Comparison of ENCODE assay signal across 8 cellular contexts in the genomic region with DNA sequence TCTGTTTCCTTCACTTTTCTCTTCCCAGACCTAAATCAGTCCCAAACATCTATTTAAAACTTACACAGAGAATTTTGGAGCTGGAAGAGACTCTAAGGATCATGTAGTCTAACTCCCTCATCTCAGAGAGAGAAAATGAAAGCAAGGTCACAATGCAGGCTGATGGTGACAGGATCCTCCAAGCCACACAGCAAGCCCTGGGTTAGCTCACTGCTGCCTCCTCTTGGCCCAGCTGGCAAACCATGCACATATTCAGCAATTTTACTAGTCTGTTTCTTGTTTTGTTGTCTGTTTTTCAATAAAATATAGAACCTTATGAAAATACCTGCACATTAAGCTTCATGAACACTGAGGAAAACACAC. TPM values are rescaled to one million over a fixed set of nuclear protein-coding genes. Genes with fewer than 3 reads are reported as not detected.
A peak's percentile ranks its signal among the peaks of the same experiment; 100 is the strongest.
DNase-seq lines count a peak whose midpoint lies in the region; TF ChIP-seq lines count a peak whose summit lies in the region.

No MANE protein-coding gene starts in this region.

- DNase-seq in H7, result peak; percentile 39
- peak; percentile 91 for DNase-seq in NAMALWA (ENCODE audit: low spot score)
- DNase-seq in activated CD8-positive, alpha-beta memory T cell treated with anti-CD3 and anti-CD28 coated beads for 24 hours, result peak; percentile 91
- peak; percentile 30 for DNase-seq in fibroblast of pulmonary artery (ENCODE audit: low read depth)
- peak; percentile 71 to 82 for DNase-seq in stimulated activated CD4-positive, alpha-beta T cell treated with anti-CD3 and anti-CD28 coated beads, Interleukin-15, amount 100 ng/mL, for 48 hours (ENCODE audit: low read depth in 2 of 2)
- no peak for DNase-seq in caudate nucleus (lab: John Stamatoyannopoulos, UW)
- DNase-seq in NCI-H2196 treated with DMSO at 0.1 percent for 48 hours (lab: John Stamatoyannopoulos, UW; ENCODE audit: unreplicated experiment), result no peak

- H3K27me3 ChIP-seq in H7 (ENCODE audit: control insufficient read depth, insufficient read depth, low read length), result no peaks in the 10 kb centered on the region

- TF ChIP-seq CTCF in GM12874 (IDR thresholded peaks at IDR 0.05; ENCODE audit: insufficient read depth, low read depth, low read length) (peak; percentile 91), fibroblast of pulmonary artery (IDR thresholded peaks at IDR 0.05; ENCODE audit: low read length, missing control alignments) (peak; percentile 48)

- no peaks in the 10 kb centered on the region for H3K36me3 ChIP-seq in H7 (replicated peaks; ENCODE audit: control insufficient read depth, insufficient read depth, low read length)

- no peak overlapping the region for H3K27ac ChIP-seq in caudate nucleus (ENCODE audit: low read depth, low read length)

- no peak overlapping the region for H3K4me3 ChIP-seq in H7 (ENCODE audit: insufficient read depth, low read depth, low read length)
- no peak overlapping the region for H3K4me3 ChIP-seq in fibroblast of pulmonary artery (replicated peaks; ENCODE audit: low read depth, low read length)

RNA-seq across cellular contexts. Expression of a gene that starts 27.7 kb away (rescaled TPM):
- total RNA-seq in H7 (2014; rRNA removed; shearing (Covaris generic)), result 0.24 TPM in 1 of 2 replicates, not detected in the other

RNA-seq across cellular contexts. Expression of a gene that starts 29.2 kb away (rescaled TPM):
- total RNA-seq in H7 (2014; rRNA removed; shearing (Covaris generic)), result 0.24 TPM in 1 of 2 replicates, not detected in the other

RNA-seq across cellular contexts. Expression of a gene that starts 56.7 kb away (rescaled TPM):
- 0.74 and 2.2 TPM in 2 replicates for total RNA-seq in H7 (2014; rRNA removed; shearing (Covaris generic))

Comparison
In these comparisons a context has a peak if more than half of its experiments do, and no peak if none do; other contexts are left out.
1. DNase-seq: peak in H7 (single experiment), NAMALWA (single experiment), activated CD8-positive, alpha-beta memory T cell treated with anti-CD3 and anti-CD28 coated beads for 24 hours (single experiment), fibroblast of pulmonary artery (single experiment) and stimulated activated CD4-positive, alpha-beta T cell treated with anti-CD3 and anti-CD28 coated beads, Interleukin-15, amount 100 ng/mL, for 48 hours (2 of 2); none in caudate nucleus (0 of 61) and NCI-H2196 treated with DMSO at 0.1 percent for 48 hours (single experiment).